ENCODE assay signal across 7 cellular contexts in the genomic region with DNA sequence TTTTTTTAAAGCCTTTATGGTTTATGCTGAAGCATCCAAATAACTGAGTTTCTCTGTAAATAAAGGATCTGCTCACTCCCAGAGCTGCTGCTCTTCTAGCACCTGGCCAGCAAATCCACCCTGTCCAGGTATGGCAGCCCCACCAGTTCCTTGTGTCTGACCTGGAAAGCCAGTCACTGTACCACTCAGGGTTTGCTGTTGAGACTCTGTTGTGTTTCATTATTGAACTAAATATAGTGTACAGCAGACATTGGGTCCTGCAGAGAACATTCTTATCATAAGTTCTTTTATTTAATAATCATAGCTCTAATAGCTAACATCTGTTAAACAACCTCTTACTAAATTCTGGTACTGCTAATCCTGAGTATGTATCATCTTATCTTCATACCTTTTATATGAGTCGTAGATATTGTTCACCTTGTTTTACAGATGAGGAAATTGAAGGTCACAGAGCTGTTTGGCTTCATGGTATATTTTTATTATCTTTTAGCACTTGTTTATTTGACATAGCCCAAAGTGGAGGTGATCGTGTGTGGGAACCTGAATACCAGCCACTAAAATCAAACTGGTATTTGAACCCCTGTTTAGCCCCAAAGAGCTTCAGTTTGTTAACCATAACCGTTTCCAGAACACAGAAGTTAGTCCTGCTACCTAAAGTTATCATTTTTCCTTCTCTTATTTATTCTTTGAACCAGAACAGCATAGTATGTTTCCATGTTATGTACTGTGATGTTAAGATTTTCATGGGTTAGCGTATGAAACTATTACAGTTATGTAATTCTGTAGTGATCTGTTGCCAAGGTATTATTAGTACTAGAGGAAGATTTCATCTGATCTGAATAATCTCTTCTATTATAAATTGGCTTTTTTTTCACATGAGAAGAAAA.
DNase-seq lines count a peak whose midpoint lies in the region; ATAC-seq, FAIRE-seq and TF ChIP-seq lines count a peak whose summit lies in the region.
"Not testable (repeated sequence)": the region's sequence is repeated elsewhere in the genome, so short reads cannot be mapped to it uniquely, and the experiment has no call there.

No MANE protein-coding gene starts in this region.

- TF ChIP-seq POLR2A in heart left ventricle (IDR thresholded peaks at IDR 0.05); HepG2 (IDR thresholded peaks at IDR 0.05; ENCODE audit: insufficient read depth in 1 of 2, low read depth in 2 of 2, low read length in 2 of 2): not testable (repeated sequence)

- not testable (repeated sequence) for TF ChIP-seq CTCF in RWPE1 (conservative IDR thresholded peaks at IDR 0.05; ENCODE audit: low read depth); bronchial epithelial cell (IDR thresholded peaks at IDR 0.05; ENCODE audit: insufficient read depth, low read length, severe bottlenecking); fibroblast of mammary gland (conservative IDR thresholded peaks at IDR 0.05; ENCODE audit: control insufficient read depth, insufficient read depth, low read depth, low read length); heart left ventricle (IDR thresholded peaks at IDR 0.05); HepG2 (CRISPR knock-in tag; IDR thresholded peaks at IDR 0.05)

- not testable (repeated sequence) for H3K27me3 ChIP-seq in bronchial epithelial cell (ENCODE audit: control insufficient read depth, insufficient read depth, low read length); heart left ventricle; HepG2 (ENCODE audit: control insufficient read depth in 1 of 2, insufficient read depth in 2 of 2, low read length in 2 of 2)

- not testable (repeated sequence) for H3K36me3 ChIP-seq in bronchial epithelial cell (ENCODE audit: control insufficient read depth, insufficient read depth, low read length); heart left ventricle; HepG2 (replicated peaks in 1 of 2; ENCODE audit: control insufficient read depth in 1 of 2, insufficient read depth in 2 of 2, low read length in 2 of 2)

- not testable (repeated sequence) for FAIRE-seq in bronchial epithelial cell (lab: Jason Lieb, UNC)
- peak; percentile 34 for FAIRE-seq in HepG2 (lab: Jason Lieb, UNC)

- not testable (repeated sequence) for H2AFZ ChIP-seq in HepG2 (ENCODE audit: low read length)

- intact Hi-C loops in heart left ventricle (cut with DNase I); HepG2 (cut with micrococcal nuclease; ENCODE audit: unreplicated experiment): not testable (repeated sequence)

- not testable (repeated sequence) for H3K9ac ChIP-seq in HepG2 (ENCODE audit: insufficient read depth, low read depth, low read length)

- not testable (repeated sequence) for H3K9me3 ChIP-seq in heart left ventricle; HepG2 (ENCODE audit: low read length)

- DNase-seq in AG20443 (ENCODE audit: low spot score) (peak; percentile 4), HCEC 1CT (peak; percentile 21), bronchial epithelial cell (ENCODE audit: low read depth) (peak; percentile 33), fibroblast of mammary gland (ENCODE audit: low read depth) (peak; percentile 23)
- not testable (repeated sequence) for DNase-seq in RWPE1 (ENCODE audit: low spot score); heart left ventricle; HepG2 (ENCODE audit: low spot score)

- H3K4me2 ChIP-seq in HepG2 (ENCODE audit: low read depth, low read length) = not testable (repeated sequence)

- POLR2A ChIA-PET in RWPE1 (lab: Yijun Ruan, JAX; ENCODE audit: low non-redundant PET); HepG2 (lab: Yijun Ruan, JAX): not testable (repeated sequence)

- H3K79me2 ChIP-seq in HepG2 (ENCODE audit: insufficient read depth, low read length) = not testable (repeated sequence)

- BruUV-seq in HepG2 (replicated peaks; lab: Mats Ljungman, UMichigan) = not testable (repeated sequence)

- 60 to 76% (median 73%) methylated on average over 3 to 4 of the region's 4 CpGs for WGBS in heart left ventricle, 4 donors
- 97% methylated on average over 4 of the region's 4 CpGs for WGBS in HepG2 (ENCODE audit: low lambda C conversion rate)

- peak overlapping the region; percentile 72 for H3K27ac ChIP-seq in RWPE1
- not testable (repeated sequence) for H3K27ac ChIP-seq in heart left ventricle; HepG2 (ENCODE audit: extremely low read length, insufficient read depth, low read length)

- H4K20me1 ChIP-seq in HepG2 (ENCODE audit: insufficient read depth, low read length) = not testable (repeated sequence)

- CTCF ChIA-PET in RWPE1 (lab: Yijun Ruan, JAX) = interaction anchor here (0.6 kb wide), 1 partner anchor 11 kb away, joined by 5 read pairs; no protein-coding TSS in a partner anchor
- CTCF ChIA-PET in HepG2 (lab: Yijun Ruan, JAX; ENCODE audit: low intra/inter-chr PET ratio, low total read pairs) = not testable (repeated sequence)

- in situ Hi-C loops in HepG2 (cut with HindIII; ENCODE audit: extremely low pct_ligation_motif_present, low pct_unique_long_range_greater_than_20kb) = not testable (repeated sequence)

- peak; percentile 47 to 82 (median 68) for ATAC-seq in heart left ventricle
- not testable (repeated sequence) for ATAC-seq in HepG2

- TF ChIP-seq EP300 in HepG2 (IDR thresholded peaks at IDR 0.05; ENCODE audit: low read depth in 2 of 2, low read length in 2 of 2); HepG2 (CRISPR knock-in tag; IDR thresholded peaks at IDR 0.05; ENCODE audit: borderline replicate concordance): not testable (repeated sequence)

- H3K4me3 ChIP-seq in bronchial epithelial cell (ENCODE audit: low read depth, low read length); fibroblast of mammary gland (ENCODE audit: control insufficient read depth, low read depth, low read length); heart left ventricle; HepG2 (replicated peaks in 1 of 3; ENCODE audit: insufficient read depth in 1 of 3, low read depth in 2 of 3, low read length in 3 of 3): not testable (repeated sequence)

- H3K4me1 ChIP-seq in heart left ventricle; HepG2 (ENCODE audit: insufficient read depth, low read length): not testable (repeated sequence)

- TF ChIP-seq RAD21 in HepG2 (CRISPR knock-in tag; IDR thresholded peaks at IDR 0.05) = not testable (repeated sequence)
